12 cellular contexts compared by ENCODE assay signal in genomic region chr16:11632455-11632921, GRCh38. TPM values are rescaled to one million over a fixed set of nuclear protein-coding genes. Genes with fewer than 3 reads are reported as not detected.
DNase-seq lines count a peak whose midpoint lies in the region; TF ChIP-seq lines count a peak whose summit lies in the region.
"Had no signal": no experiment of that assay in that cellular context is flagged by ENCODE, and none has a peak within 500 bp of the region (broad histone marks: within the 10 kb centered on the region; RNA-seq: fewer than 3 reads in every experiment).

No MANE protein-coding gene starts in this region.

- DNase-seq in AG10803 (ENCODE audit: low read depth) (peak; percentile 82), SK-MEL-5 (ENCODE audit: low read depth, low spot score) (peak; percentile 54), head of caudate nucleus (peak in 29 of 42 donors; percentile 28 to 66 (median 44)), NCI-H510A (lab: John Stamatoyannopoulos, UW) (no peak), NCI-H2081 (lab: John Stamatoyannopoulos, UW) (no peak), glutamatergic neuron (no peak), NCI-H82 treated with DMSO at 0.1 percent for 48 hours (lab: John Stamatoyannopoulos, UW; ENCODE audit: unreplicated experiment) (no peak)
- DNase-seq: activated CD4-positive, alpha-beta T cell treated with anti-CD3 and anti-CD28 coated beads, Interleukin-2, amount 50 U/mL, for 4 hours; DMS153; NCI-H2029 treated with DMSO at 0.1 percent for 48 hours had no signal

- H3K9me3 Mint-ChIP-seq in glutamatergic neuron (ENCODE audit: unreplicated experiment) = peaks cover 2% of the 10 kb centered on the region

- H3K79me2 ChIP-seq in parathyroid adenoma = no peaks in the 10 kb centered on the region

- H3K9ac ChIP-seq in parathyroid adenoma = no peak overlapping the region

- H3K36me3 ChIP-seq in parathyroid adenoma (ENCODE audit: control insufficient read depth, insufficient read depth, low read length) = no peaks in the 10 kb centered on the region

- peak overlapping the region; percentile 24 for H3K27ac ChIP-seq in parathyroid adenoma
- H3K27ac ChIP-seq: epithelial cell of prostate had no signal

- H3K4me1 Mint-ChIP-seq in glutamatergic neuron (ENCODE audit: low read depth, unreplicated experiment) = peaks cover 2% of the 10 kb centered on the region

- H3K4me3 ChIP-seq in AG10803 (ENCODE audit: low read length) (no peak overlapping the region), parathyroid adenoma (ENCODE audit: low read depth, low read length) (no peak overlapping the region)

- no peak overlapping the region for H3K4me2 ChIP-seq in parathyroid adenoma (ENCODE audit: low read length)

- peak overlapping the region; percentile 70 for H2AFZ ChIP-seq in parathyroid adenoma

- H3K27me3 Mint-ChIP-seq in glutamatergic neuron (ENCODE audit: unreplicated experiment) = peaks cover 5% of the 10 kb centered on the region

- TF ChIP-seq CTCF in AG10803 (conservative IDR thresholded peaks at IDR 0.05; ENCODE audit: low read length) = no peak; the same call in 1 of the 2 replicates
- no peak for TF ChIP-seq CTCF in parathyroid adenoma (IDR thresholded peaks at IDR 0.05)
- no peak for TF ChIP-seq CTCF in glutamatergic neuron (IDR thresholded peaks at IDR 0.05; ENCODE audit: partially characterized antibody, unreplicated experiment)

- H3K4me1 ChIP-seq in parathyroid adenoma = peaks cover 7% of the 10 kb centered on the region

- H3K36me3 Mint-ChIP-seq in glutamatergic neuron (ENCODE audit: unreplicated experiment) = no peaks in the 10 kb centered on the region

- H3K9me3 ChIP-seq in parathyroid adenoma (ENCODE audit: control insufficient read depth, low read length) = no peaks in the 10 kb centered on the region

- intact Hi-C loops in head of caudate nucleus (cut with DNase I) = no loop called here

- no peak overlapping the region for H3K4me3 Mint-ChIP-seq in glutamatergic neuron (ENCODE audit: unreplicated experiment)

- in situ Hi-C loops in SK-MEL-5 (cut with HindIII; ENCODE audit: low pct_unique_long_range_greater_than_20kb, low sequenced_read_pairs) = no loop called here

- no peak overlapping the region for H3K27ac Mint-ChIP-seq in glutamatergic neuron (ENCODE audit: unreplicated experiment)

- H3K27me3 ChIP-seq in parathyroid adenoma (ENCODE audit: control insufficient read depth, insufficient read depth, low read length) = no peaks in the 10 kb centered on the region

RNA-seq across cellular contexts. Expression of gene SNN, which starts 35.8 kb away (rescaled TPM):
- 22.0 and 23.7 TPM in 2 replicates for total RNA-seq in SK-MEL-5 (2014; rRNA removed; shearing (Covaris generic))
- polyA plus RNA-seq in SK-MEL-5 (2015; cell fraction: cytosol; rRNA removed) = 23.9 and 30.6 TPM in 2 replicates
- 10.5 and 11.7 TPM in 2 replicates for polyA plus RNA-seq in SK-MEL-5 (2015; cell fraction: nucleus; rRNA removed)
- 491 TPM for total RNA-seq in glutamatergic neuron (ENCODE audit: unreplicated experiment)

RNA-seq across cellular contexts. Expression of gene LITAF, which starts 45.8 kb away (rescaled TPM):
- total RNA-seq in SK-MEL-5 (2014; rRNA removed; shearing (Covaris generic)) = 130 and 135 TPM in 2 replicates
- 172 and 177 TPM in 2 replicates for polyA plus RNA-seq in SK-MEL-5 (2015; cell fraction: cytosol; rRNA removed)
- 35.3 and 53.1 TPM in 2 replicates for polyA plus RNA-seq in SK-MEL-5 (2015; cell fraction: nucleus; rRNA removed)
- total RNA-seq in glutamatergic neuron (ENCODE audit: unreplicated experiment) = 29.2 TPM

Comparison
In these comparisons a context has a peak if more than half of its experiments do, and no peak if none do; other contexts are left out.
1. DNase-seq: peak in AG10803 (single experiment), SK-MEL-5 (single experiment) and head of caudate nucleus (29 of 42); none in NCI-H510A (single experiment), NCI-H2081 (0 of 2), glutamatergic neuron (single experiment) and NCI-H82 treated with DMSO at 0.1 percent for 48 hours (single experiment).
2. RNA of gene SNN, which starts 35.8 kb away (total RNA-seq): 491 TPM in glutamatergic neuron (single experiment); 22.0 to 23.7 TPM in SK-MEL-5; every median in the first group is over 10 times any median in the second.